In genomic region chr1:98741164-98741563, GRCh38 we compare ENCODE assay signal across 29 cellular contexts.
"Had no signal": no experiment of that assay in that cellular context is flagged by ENCODE, and none has a peak within 500 bp of the region (broad histone marks: within the 10 kb centered on the region; RNA-seq: fewer than 3 reads in every experiment).

No MANE protein-coding gene starts in this region.

- H3K9ac ChIP-seq: parathyroid adenoma had no signal

- H3K27ac ChIP-seq: neutrophil, parathyroid adenoma, psoas muscle, skin epidermis, spleen, thoracic aorta, thyroid gland, tibial nerve, upper lobe of left lung, vagina had no signal

- H3K36me3 ChIP-seq: neutrophil, spleen, thoracic aorta, thyroid gland, upper lobe of left lung, vagina had no signal

- H3K4me3 ChIP-seq: psoas muscle, skin epidermis, smooth muscle cell, spleen, thoracic aorta, thyroid gland, tibial nerve, upper lobe of left lung, vagina had no signal

- DNase-seq: naive thymus-derived CD8-positive, alpha-beta T cell; nephron progenitor cell; nucleus accumbens; posterior cingulate gyrus; psoas muscle; right cardiac atrium; spleen; stimulated activated CD4-positive, alpha-beta T cell treated with anti-CD3 and anti-CD28 coated beads, Interleukin-12 subunit alpha, Interleukin-12 subunit beta, amount 100 ng/mL, for 4 hours; stimulated activated CD4-positive, alpha-beta T cell treated with anti-CD3 and anti-CD28 coated beads, Interleukin-1b, Interleukin-23, amount 100 ng/mL, for 48 hours; stimulated activated CD4-positive, alpha-beta T cell treated with anti-CD3 and anti-CD28 coated beads, Interleukin-4, amount 100 ng/mL, for 1 hour; stimulated activated CD4-positive, alpha-beta T cell treated with anti-CD3 and anti-CD28 coated beads, Interleukin-4, amount 100 ng/mL, for 4 hours; stimulated activated CD8-positive, alpha-beta memory T cell treated with anti-CD3 and anti-CD28 coated beads, Interleukin-4, amount 100 ng/mL, for 48 hours; stimulated activated naive CD4-positive, alpha-beta T cell; stimulated activated naive CD8-positive, alpha-beta T cell treated with anti-CD3 and anti-CD28 coated beads, Interleukin-15, amount 100 ng/mL, for 72 hours; stimulated activated naive CD8-positive, alpha-beta T cell treated with anti-CD3 and anti-CD28 coated beads, Interleukin-15, Interleukin-2, amounts not matched to agents 100 U/mL and 50 U/mL, for 24 hours; thyroid gland; trophoblast cell; upper lobe of left lung had no signal

- H3K79me2 ChIP-seq: parathyroid adenoma had no signal

- H3K4me1 ChIP-seq: parathyroid adenoma, psoas muscle, spleen, thyroid gland, tibial nerve, upper lobe of left lung had no signal

- ATAC-seq: naive thymus-derived CD8-positive, alpha-beta T cell; natural killer cell treated with Interleukin-12 subunit alpha and Interleukin-12 subunit beta and Interleukin-15 and Interleukin-18, amount 100 ng/mL, for 72 hours; psoas muscle; right cardiac atrium; sciatic nerve; stimulated activated memory B cell treated with anti-CD40 and anti-IgM and Interleukin-4, amounts not matched to agents 10 μg/mL and 1 μg/mL and 100 μg/mL, for 72 hours; stimulated activated naive CD8-positive, alpha-beta T cell treated with anti-CD3 and anti-CD28 coated beads, Interleukin-15, amount 100 ng/mL, for 72 hours; stimulated activated naive CD8-positive, alpha-beta T cell treated with anti-CD3 and anti-CD28 coated beads, Interleukin-15, Interleukin-2, amounts not matched to agents 100 U/mL and 50 U/mL, for 24 hours had no signal

- FAIRE-seq: urothelium cell line had no signal

- H3K27me3 ChIP-seq: neutrophil, spleen, thyroid gland, tibial nerve, upper lobe of left lung, vagina had no signal

- H3K9me3 ChIP-seq: neutrophil, psoas muscle, spleen, thoracic aorta, thyroid gland, tibial nerve, upper lobe of left lung, vagina had no signal

- H2AFZ ChIP-seq: parathyroid adenoma had no signal

- H3K4me2 ChIP-seq: smooth muscle cell had no signal
